In genomic region chr16:85615014-85615851, GRCh38 we compare ENCODE assay signal across 8 cellular contexts. TPM values are rescaled to one million over a fixed set of nuclear protein-coding genes. Genes with fewer than 3 reads are reported as not detected.
DNase-seq lines count a peak whose midpoint lies in the region; ATAC-seq and TF ChIP-seq lines count a peak whose summit lies in the region.

No MANE protein-coding gene starts in this region.

- H3K27ac ChIP-seq in adrenal gland (peak overlapping the region; percentile 15 to 94 (median 88)), left lung (peak overlapping the region; percentile 70 to 89)

- WGBS in adrenal gland, 4 donors: 46 to 64% (median 51%) methylated on average over 2 to 39 of the region's 39 CpGs

- peaks cover 4% of the 10 kb centered on the region for H3K36me3 ChIP-seq in H7 (replicated peaks; ENCODE audit: control insufficient read depth, insufficient read depth, low read length)
- no peaks in the 10 kb centered on the region for H3K36me3 ChIP-seq in adrenal gland (replicated peaks in 1 of 2)
- peaks cover 0 to under 1% of the 10 kb centered on the region in 2 donors for H3K36me3 ChIP-seq in left lung

- ATAC-seq in left lung (peak; percentile 24), GM18861 (IDR thresholded peaks at IDR 0.05; ENCODE audit: unreplicated experiment) (no peak)

- TF ChIP-seq CTCF in adrenal gland (IDR thresholded peaks at IDR 0.05) (no peak), left lung (IDR thresholded peaks at IDR 0.05) (no peak)

- H3K4me3 ChIP-seq in H7 (ENCODE audit: insufficient read depth, low read depth, low read length): peak overlapping the region; percentile 89
- no peak overlapping the region for H3K4me3 ChIP-seq in adrenal gland
- peak overlapping the region; percentile 62 to 63 for H3K4me3 ChIP-seq in left lung

- H3K27me3 ChIP-seq in H7 (ENCODE audit: control insufficient read depth, insufficient read depth, low read length) (no peaks in the 10 kb centered on the region; the same call in 1 of the 2 replicates), adrenal gland (no peaks in the 10 kb centered on the region), left lung (no peaks in the 10 kb centered on the region)

- intact Hi-C loops in adrenal gland (cut with DNase I) (loop anchor here in 1 of 2 donors (10.0 kb wide), 1 partner anchor 330 kb away; no protein-coding TSS in a partner anchor), left lung (cut with DNase I) (loop anchor here in 1 of 2 donors (10.0 kb wide), 1 partner anchor 60 kb away; no protein-coding TSS in a partner anchor)

- DNase-seq in H7: peak; percentile 85
- DNase-seq in adrenal gland: peak in 5 of 7 donors; percentile 41 to 83 (median 60)
- DNase-seq in left lung: peak; percentile 84 to 95
- peak; percentile 39 to 56 for DNase-seq in stimulated activated CD8-positive, alpha-beta memory T cell treated with anti-CD3 and anti-CD28 coated beads, Interleukin-4, amount 100 ng/mL, for 4 hours (ENCODE audit: low read depth in 2 of 2, low spot score in 1 of 2)
- DNase-seq in hepatic stellate cell (ENCODE audit: low spot score): no peak
- DNase-seq in midbrain (lab: John Stamatoyannopoulos, UW): no peak

- H3K9me3 ChIP-seq in adrenal gland (replicated peaks in 1 of 3): no peaks in the 10 kb centered on the region
- no peaks in the 10 kb centered on the region for H3K9me3 ChIP-seq in left lung

- peaks cover 60 to 63% of the 10 kb centered on the region in 2 donors for H3K4me1 ChIP-seq in adrenal gland (replicated peaks in 1 of 2)
- H3K4me1 ChIP-seq in left lung: peaks cover 52 to 91% of the 10 kb centered on the region in 2 donors

- TF ChIP-seq POLR2A in adrenal gland (IDR thresholded peaks at IDR 0.05): peak in 1 of 2 donors; percentile 18

TF ChIP-seq in PFSK-1, 5 proteins besides CTCF, POLR2A, EP300 and RAD21:
- no peak for TF ChIP-seq TAF1 (IDR thresholded peaks at IDR 0.05; ENCODE audit: borderline replicate concordance, insufficient read depth, low read length)
- no peak for TF ChIP-seq FOXP2 (optimal IDR thresholded peaks at IDR 0.05; ENCODE audit: borderline replicate concordance, extremely low read depth, extremely low read length, insufficient read depth)
- TF ChIP-seq REST (IDR thresholded peaks at IDR 0.05; ENCODE audit: insufficient read depth in 1 of 2, low read depth in 2 of 2, low read length in 2 of 2): no peak
- 0 out of 2 replicates have a peak, but pooled peaks have one; percentile 43 for TF ChIP-seq SIN3A (IDR thresholded peaks at IDR 0.05; ENCODE audit: borderline replicate concordance, insufficient read depth, low read length)
- no peak for TF ChIP-seq POLR2AphosphoS5 (IDR thresholded peaks at IDR 0.05; ENCODE audit: low read depth, low read length)

RNA-seq across cellular contexts. Expression of gene GSE1, which starts 2.1 kb away (rescaled TPM):
- total RNA-seq in H7 (2014; rRNA removed; shearing (Covaris generic)): 52.5 and 73.6 TPM in 2 replicates
- polyA plus RNA-seq in PFSK-1 (2012; ENCODE audit: insufficient read length, low read depth): 148 TPM
- total RNA-seq in adrenal gland (10 to 100 TPM; 57.1 to 99.9 (median 68.2) TPM), left lung (10 to 100 TPM; 84.8 to 93.0 TPM)
- polyA plus RNA-seq in adrenal gland: 10 to 100 TPM; 24.4 to 75.9 (median 25.8) TPM

Comparison
In these comparisons a context has a peak if more than half of its experiments do, and no peak if none do; other contexts are left out.
1. DNase-seq: peak in H7 (single experiment), adrenal gland (5 of 7), left lung (2 of 2) and stimulated activated CD8-positive, alpha-beta memory T cell treated with anti-CD3 and anti-CD28 coated beads, Interleukin-4, amount 100 ng/mL, for 4 hours (2 of 2); none in hepatic stellate cell (single experiment) and midbrain (single experiment).
2. H3K4me3 ChIP-seq: peak in H7 (single experiment) and left lung (2 of 2); none in adrenal gland (0 of 4).